Comparison of ENCODE assay signal across 31 cellular contexts in the genomic region with DNA sequence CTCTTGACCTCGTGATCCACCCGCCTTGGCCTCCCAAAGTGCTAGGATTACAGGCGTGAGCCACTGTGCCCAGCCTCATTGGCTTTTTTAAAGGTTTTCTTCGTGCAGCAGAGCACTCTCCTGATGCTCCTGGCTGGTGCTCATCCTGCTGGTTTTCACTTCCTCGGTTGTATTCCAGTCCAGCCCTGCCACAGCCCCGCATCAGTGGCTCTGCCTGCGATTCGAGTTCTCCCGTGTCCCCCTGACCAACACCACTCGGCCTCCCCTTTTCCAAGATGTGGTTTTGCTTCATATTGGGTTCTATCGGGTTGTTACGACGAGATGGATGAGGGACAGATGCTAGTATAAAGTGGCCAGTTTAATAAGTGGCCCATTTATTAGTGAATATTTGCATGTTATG. TPM values are rescaled to one million over a fixed set of nuclear protein-coding genes. Genes with fewer than 3 reads are reported as not detected.
"Had no signal": no experiment of that assay in that cellular context is flagged by ENCODE, and none has a peak within 500 bp of the region (broad histone marks: within the 10 kb centered on the region; RNA-seq: fewer than 3 reads in every experiment).

No MANE protein-coding gene starts in this region.

- H3K27me3 Mint-ChIP-seq: activated CD4-positive, alpha-beta T cell treated with anti-CD3 and anti-CD28 coated beads for 36 hours; activated naive CD8-positive, alpha-beta T cell treated with anti-CD3 and anti-CD28 coated beads, Interleukin-2, amount 10 ng/mL, durations not matched to agents 7 days and 5 days; activated T-helper 17 cell treated with anti-CD3 and anti-CD28 coated beads, Interleukin-2, amount 50 U/mL, for 72 hours; T-helper 17 cell had no signal

- H3K27ac Mint-ChIP-seq: activated CD4-positive, alpha-beta memory T cell treated with anti-CD3 and anti-CD28 coated beads, Interleukin-2, amount 10 ng/mL, durations not matched to agents 7 days and 5 days; activated CD4-positive, alpha-beta T cell treated with anti-CD3 and anti-CD28 coated beads for 36 hours; activated naive CD8-positive, alpha-beta T cell treated with anti-CD3 and anti-CD28 coated beads, Interleukin-2, amount 10 ng/mL, durations not matched to agents 7 days and 5 days; activated T-helper 17 cell treated with anti-CD3 and anti-CD28 coated beads, Interleukin-2, amount 50 U/mL, for 72 hours; T-helper 17 cell had no signal

- ATAC-seq: activated CD4-positive, alpha-beta T cell treated with anti-CD3 and anti-CD28 coated beads for 36 hours; activated T-helper 17 cell treated with anti-CD3 and anti-CD28 coated beads, Interleukin-2, amount 50 U/mL, for 72 hours; Panc1; SK-N-SH treated with all-trans-retinoic acid at 6 μM for 48 hours; T-helper 17 cell had no signal

- H3K36me3 Mint-ChIP-seq: activated naive CD8-positive, alpha-beta T cell treated with anti-CD3 and anti-CD28 coated beads, Interleukin-2, amount 10 ng/mL, durations not matched to agents 7 days and 5 days; IgD-negative memory B cell had no signal

- H3K27ac ChIP-seq: adrenal gland, SJSA1, VCaP had no signal

- H3K36me3 ChIP-seq: adrenal gland, SJSA1 had no signal

- DNase-seq: activated CD4-positive, alpha-beta memory T cell treated with anti-CD3 and anti-CD28 coated beads, Interleukin-2, amount 10 ng/mL, durations not matched to agents 7 days and 5 days; activated CD4-positive, alpha-beta T cell treated with anti-CD3 and anti-CD28 coated beads for 36 hours; activated CD4-positive, alpha-beta T cell treated with anti-CD3 and anti-CD28 coated beads, Interleukin-2, amount 50 U/mL, for 1 hour; activated naive CD4-positive, alpha-beta T cell treated with anti-CD3 and anti-CD28 coated beads, Interleukin-2, amount 50 U/mL, for 16 hours; activated naive CD8-positive, alpha-beta T cell treated with anti-CD3 and anti-CD28 coated beads, Interleukin-2, amount 10 ng/mL, durations not matched to agents 7 days and 5 days; activated T-cell treated with anti-CD3 and anti-CD28 coated beads for 4 hours; activated T-cell treated with anti-CD3 and anti-CD28 coated beads, Interleukin-2, amount 50 U/mL, for 48 hours; adrenal gland; anterior cingulate cortex; KG1; NCI-H1092; NCI-H1417; NCI-H1694 treated with DMSO at 0.1 percent for 48 hours; NCI-H2029 treated with DMSO at 0.1 percent for 48 hours; NCI-H510A treated with DMSO at 0.1 percent for 48 hours; NCI-H69; NK-92 treated with Interleukin-12 subunit alpha and Interleukin-12 subunit beta, amount 100 ng/mL, for 24 hours; OCI-M1; RPMI8226; SHP77; SW 1271; T-helper 17 cell had no signal

- H3K4me3 ChIP-seq: adrenal gland, SJSA1 had no signal

- H3K9me3 Mint-ChIP-seq: activated CD4-positive, alpha-beta memory T cell treated with anti-CD3 and anti-CD28 coated beads, Interleukin-2, amount 10 ng/mL, durations not matched to agents 7 days and 5 days; activated naive CD8-positive, alpha-beta T cell treated with anti-CD3 and anti-CD28 coated beads, Interleukin-2, amount 10 ng/mL, durations not matched to agents 7 days and 5 days; activated T-helper 17 cell treated with anti-CD3 and anti-CD28 coated beads, Interleukin-2, amount 50 U/mL, for 72 hours; IgD-negative memory B cell had no signal

- H3K9me3 ChIP-seq: adrenal gland, SJSA1 had no signal

- H3K4me3 Mint-ChIP-seq: activated CD4-positive, alpha-beta memory T cell treated with anti-CD3 and anti-CD28 coated beads, Interleukin-2, amount 10 ng/mL, durations not matched to agents 7 days and 5 days; activated CD4-positive, alpha-beta T cell treated with anti-CD3 and anti-CD28 coated beads for 36 hours; activated T-helper 17 cell treated with anti-CD3 and anti-CD28 coated beads, Interleukin-2, amount 50 U/mL, for 72 hours had no signal

- H3K27me3 ChIP-seq: adrenal gland, SJSA1 had no signal

RNA-seq across cellular contexts. Expression of gene EFCC1, which starts 27.8 kb away (rescaled TPM):
- total RNA-seq: activated CD4-positive, alpha-beta memory T cell treated with anti-CD3 and anti-CD28 coated beads, Interleukin-2, amount 10 ng/mL, durations not matched to agents 7 days and 5 days; activated T-helper 17 cell treated with anti-CD3 and anti-CD28 coated beads, Interleukin-2, amount 50 U/mL, for 72 hours; LHCN-M2; M059J had no signal
- polyA plus RNA-seq: IgD-negative memory B cell had no signal

RNA-seq across cellular contexts. Expression of gene GP9, which starts 31.7 kb away (rescaled TPM):
- total RNA-seq: activated CD4-positive, alpha-beta memory T cell treated with anti-CD3 and anti-CD28 coated beads, Interleukin-2, amount 10 ng/mL, durations not matched to agents 7 days and 5 days; activated CD4-positive, alpha-beta T cell treated with anti-CD3 and anti-CD28 coated beads for 36 hours; activated CD8-positive, alpha-beta memory T cell treated with anti-CD3 and anti-CD28 coated beads for 36 hours; activated naive CD8-positive, alpha-beta T cell treated with anti-CD3 and anti-CD28 coated beads, Interleukin-2, amount 10 ng/mL, durations not matched to agents 7 days and 5 days; activated T-helper 17 cell treated with anti-CD3 and anti-CD28 coated beads, Interleukin-2, amount 50 U/mL, for 72 hours; adrenal gland; LHCN-M2; M059J; SJSA1 had no signal

RNA-seq across cellular contexts. Expression of gene CFAP92, which starts 35.0 kb away (rescaled TPM):
- total RNA-seq: LHCN-M2 had no signal
- polyA plus RNA-seq: IgD-negative memory B cell had no signal
